Comparison of ENCODE assay signal across 4 cellular contexts in genomic region chr5:143239877-143240518, GRCh38.
A peak's percentile ranks its signal among the peaks of the same experiment; 100 is the strongest.
TF ChIP-seq lines count a peak whose summit lies in the region.

No MANE protein-coding gene starts in this region.

TF ChIP-seq in A549, 52 proteins besides CTCF, POLR2A, EP300 and RAD21:
- TF ChIP-seq EHF (CRISPR knock-in tag; IDR thresholded peaks at IDR 0.05): no peak

TF ChIP-seq in IMR-90, 13 proteins besides CTCF, POLR2A, EP300 and RAD21:
- TF ChIP-seq MXI1 (IDR thresholded peaks at IDR 0.05; ENCODE audit: borderline replicate concordance, low read depth, low read length) (no peak), CEBPB (IDR thresholded peaks at IDR 0.05; ENCODE audit: low read depth, low read length) (no peak), BHLHE40 (IDR thresholded peaks at IDR 0.05; ENCODE audit: low read depth, low read length) (no peak), RCOR1 (IDR thresholded peaks at IDR 0.05; ENCODE audit: insufficient replicate concordance, low read length) (no peak), NFE2L2 (IDR thresholded peaks at IDR 0.05; ENCODE audit: low read depth, low read length) (no peak), USF2 (IDR thresholded peaks at IDR 0.05; ENCODE audit: low read depth, low read length) (no peak), RFX5 (IDR thresholded peaks at IDR 0.05; ENCODE audit: low read depth, low read length) (no peak), MAZ (IDR thresholded peaks at IDR 0.05; ENCODE audit: borderline replicate concordance, low read depth, low read length) (no peak), FOS (IDR thresholded peaks at IDR 0.05; ENCODE audit: low read depth, low read length) (no peak), CHD1 (IDR thresholded peaks at IDR 0.05; ENCODE audit: low read depth, low read length) (no peak)
- TF ChIP-seq, protein P1, sequence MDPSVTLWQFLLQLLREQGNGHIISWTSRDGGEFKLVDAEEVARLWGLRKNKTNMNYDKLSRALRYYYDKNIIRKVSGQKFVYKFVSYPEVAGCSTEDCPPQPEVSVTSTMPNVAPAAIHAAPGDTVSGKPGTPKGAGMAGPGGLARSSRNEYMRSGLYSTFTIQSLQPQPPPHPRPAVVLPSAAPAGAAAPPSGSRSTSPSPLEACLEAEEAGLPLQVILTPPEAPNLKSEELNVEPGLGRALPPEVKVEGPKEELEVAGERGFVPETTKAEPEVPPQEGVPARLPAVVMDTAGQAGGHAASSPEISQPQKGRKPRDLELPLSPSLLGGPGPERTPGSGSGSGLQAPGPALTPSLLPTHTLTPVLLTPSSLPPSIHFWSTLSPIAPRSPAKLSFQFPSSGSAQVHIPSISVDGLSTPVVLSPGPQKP (IDR thresholded peaks at IDR 0.05; ENCODE audit: borderline replicate concordance, low read depth, low read length): no peak
TF ChIP-seq in IMR-90: peak in this region for 0.

TF ChIP-seq in H1, 55 proteins besides CTCF, POLR2A, EP300 and RAD21:
- TF ChIP-seq NANOG (IDR thresholded peaks at IDR 0.05; ENCODE audit: insufficient read depth, low read depth, low read length, poor library complexity, severe bottlenecking) (no peak), HDAC6 (IDR thresholded peaks at IDR 0.05; ENCODE audit: low read depth, low read length) (no peak), FOSL1 (IDR thresholded peaks at IDR 0.05; ENCODE audit: insufficient read depth, low read depth, low read length) (no peak), BRCA1 (IDR thresholded peaks at IDR 0.05; ENCODE audit: low read depth, low read length) (no peak), POU5F1 (IDR thresholded peaks at IDR 0.05; ENCODE audit: low read depth, low read length) (no peak)

TF ChIP-seq in HepG2, 621 proteins besides CTCF, POLR2A, EP300 and RAD21:
- peak; percentile 49; the same call in 1 of the 2 replicates for TF ChIP-seq TFAP4 (IDR thresholded peaks at IDR 0.05; ENCODE audit: borderline replicate concordance, low read depth)
- no peak for TF ChIP-seq E2F5 (CRISPR knock-in tag; conservative IDR thresholded peaks at IDR 0.05)
- TF ChIP-seq SIX4 (CRISPR knock-in tag; IDR thresholded peaks at IDR 0.05): no peak
- TF ChIP-seq RARA (CRISPR knock-in tag; IDR thresholded peaks at IDR 0.05): 0 out of 2 replicates have a peak, but pooled peaks have one; percentile 15
- TF ChIP-seq NCOA2 (CRISPR knock-in tag; IDR thresholded peaks at IDR 0.05): no peak
- no peak for TF ChIP-seq ATF4 (CRISPR knock-in tag; IDR thresholded peaks at IDR 0.05)
- TF ChIP-seq ARID5B (CRISPR knock-in tag; IDR thresholded peaks at IDR 0.05): 0 out of 2 replicates have a peak, but pooled peaks have one; percentile 11
- TF ChIP-seq CEBPB (IDR thresholded peaks at IDR 0.05; ENCODE audit: borderline replicate concordance, low read depth, low read length): peak; percentile 28; the same call in 1 of the 2 replicates
- no peak for TF ChIP-seq ZNF614 (CRISPR knock-in tag; IDR thresholded peaks at IDR 0.05; ENCODE audit: borderline replicate concordance)
- no peak for TF ChIP-seq HMGA1 (CRISPR knock-in tag; conservative IDR thresholded peaks at IDR 0.05)
- no peak for TF ChIP-seq HMG20B (CRISPR knock-in tag; conservative IDR thresholded peaks at IDR 0.05)
- TF ChIP-seq, protein P2, sequence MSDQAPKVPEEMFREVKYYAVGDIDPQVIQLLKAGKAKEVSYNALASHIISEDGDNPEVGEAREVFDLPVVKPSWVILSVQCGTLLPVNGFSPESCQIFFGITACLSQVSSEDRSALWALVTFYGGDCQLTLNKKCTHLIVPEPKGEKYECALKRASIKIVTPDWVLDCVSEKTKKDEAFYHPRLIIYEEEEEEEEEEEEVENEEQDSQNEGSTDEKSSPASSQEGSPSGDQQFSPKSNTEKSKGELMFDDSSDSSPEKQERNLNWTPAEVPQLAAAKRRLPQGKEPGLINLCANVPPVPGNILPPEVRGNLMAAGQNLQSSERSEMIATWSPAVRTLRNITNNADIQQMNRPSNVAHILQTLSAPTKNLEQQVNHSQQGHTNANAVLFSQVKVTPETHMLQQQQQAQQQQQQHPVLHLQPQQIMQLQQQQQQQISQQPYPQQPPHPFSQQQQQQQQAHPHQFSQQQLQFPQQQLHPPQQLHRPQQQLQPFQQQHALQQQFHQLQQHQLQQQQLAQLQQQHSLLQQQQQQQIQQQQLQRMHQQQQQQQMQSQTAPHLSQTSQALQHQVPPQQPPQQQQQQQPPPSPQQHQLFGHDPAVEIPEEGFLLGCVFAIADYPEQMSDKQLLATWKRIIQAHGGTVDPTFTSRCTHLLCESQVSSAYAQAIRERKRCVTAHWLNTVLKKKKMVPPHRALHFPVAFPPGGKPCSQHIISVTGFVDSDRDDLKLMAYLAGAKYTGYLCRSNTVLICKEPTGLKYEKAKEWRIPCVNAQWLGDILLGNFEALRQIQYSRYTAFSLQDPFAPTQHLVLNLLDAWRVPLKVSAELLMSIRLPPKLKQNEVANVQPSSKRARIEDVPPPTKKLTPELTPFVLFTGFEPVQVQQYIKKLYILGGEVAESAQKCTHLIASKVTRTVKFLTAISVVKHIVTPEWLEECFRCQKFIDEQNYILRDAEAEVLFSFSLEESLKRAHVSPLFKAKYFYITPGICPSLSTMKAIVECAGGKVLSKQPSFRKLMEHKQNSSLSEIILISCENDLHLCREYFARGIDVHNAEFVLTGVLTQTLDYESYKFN (CRISPR knock-in tag; conservative IDR thresholded peaks at IDR 0.05): 0 out of 2 replicates have a peak, but pooled peaks have one; percentile 34
- 0 out of 2 replicates have a peak, but pooled peaks have one; percentile 15 for TF ChIP-seq ZMYM4 (CRISPR knock-in tag; IDR thresholded peaks at IDR 0.05)
- no peak for TF ChIP-seq CREB1 (IDR thresholded peaks at IDR 0.05)
- no peak for TF ChIP-seq CREB1 (CRISPR knock-in tag; IDR thresholded peaks at IDR 0.05)
- no peak for TF ChIP-seq ZNF629 (CRISPR knock-in tag; conservative IDR thresholded peaks at IDR 0.05)
- TF ChIP-seq FOXA1 (IDR thresholded peaks at IDR 0.05): no peak
- no peak for TF ChIP-seq FOXA1 (CRISPR knock-in tag; IDR thresholded peaks at IDR 0.05)
- TF ChIP-seq, protein P3, sequence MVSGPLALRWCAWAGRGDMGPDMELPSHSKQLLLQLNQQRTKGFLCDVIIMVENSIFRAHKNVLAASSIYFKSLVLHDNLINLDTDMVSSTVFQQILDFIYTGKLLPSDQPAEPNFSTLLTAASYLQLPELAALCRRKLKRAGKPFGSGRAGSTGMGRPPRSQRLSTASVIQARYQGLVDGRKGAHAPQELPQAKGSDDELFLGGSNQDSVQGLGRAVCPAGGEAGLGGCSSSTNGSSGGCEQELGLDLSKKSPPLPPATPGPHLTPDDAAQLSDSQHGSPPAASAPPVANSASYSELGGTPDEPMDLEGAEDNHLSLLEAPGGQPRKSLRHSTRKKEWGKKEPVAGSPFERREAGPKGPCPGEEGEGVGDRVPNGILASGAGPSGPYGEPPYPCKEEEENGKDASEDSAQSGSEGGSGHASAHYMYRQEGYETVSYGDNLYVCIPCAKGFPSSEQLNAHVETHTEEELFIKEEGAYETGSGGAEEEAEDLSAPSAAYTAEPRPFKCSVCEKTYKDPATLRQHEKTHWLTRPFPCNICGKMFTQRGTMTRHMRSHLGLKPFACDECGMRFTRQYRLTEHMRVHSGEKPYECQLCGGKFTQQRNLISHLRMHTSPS (CRISPR knock-in tag; IDR thresholded peaks at IDR 0.05; ENCODE audit: low read depth): peak; percentile 49; the same call in 1 of the 2 replicates
- 0 out of 2 replicates have a peak, but pooled peaks have one; percentile 14 for TF ChIP-seq SAP130 (CRISPR knock-in tag; IDR thresholded peaks at IDR 0.05; ENCODE audit: low read depth)
- TF ChIP-seq MBNL3 (CRISPR knock-in tag; conservative IDR thresholded peaks at IDR 0.05): no peak
- peak; percentile 34; the same call in 1 of the 2 replicates for TF ChIP-seq ZNF292 (CRISPR knock-in tag; IDR thresholded peaks at IDR 0.05; ENCODE audit: borderline replicate concordance, low read depth)
- TF ChIP-seq PRDM10 (CRISPR knock-in tag; IDR thresholded peaks at IDR 0.05; ENCODE audit: low read depth): no peak
- TF ChIP-seq ZNF720 (CRISPR knock-in tag; IDR thresholded peaks at IDR 0.05): no peak
- TF ChIP-seq JUND (CRISPR knock-in tag; IDR thresholded peaks at IDR 0.05): no peak
- TF ChIP-seq ZNF263 (CRISPR knock-in tag; IDR thresholded peaks at IDR 0.05): no peak
- TF ChIP-seq SALL1 (CRISPR knock-in tag; IDR thresholded peaks at IDR 0.05): 0 out of 2 replicates have a peak, but pooled peaks have one; percentile 19
- no peak for TF ChIP-seq ZBTB7A (CRISPR knock-in tag; IDR thresholded peaks at IDR 0.05)
